Comparison of ENCODE assay signal across 1 cellular context in genomic region chr17:44788139-44788538, GRCh38.
TF ChIP-seq lines count a peak whose summit lies in the region.

No MANE protein-coding gene starts in this region.

TF ChIP-seq in IMR-90, 13 proteins besides CTCF, POLR2A, EP300 and RAD21:
- TF ChIP-seq RFX5 (IDR thresholded peaks at IDR 0.05; ENCODE audit: low read depth, low read length): no peak
- TF ChIP-seq FOS (IDR thresholded peaks at IDR 0.05; ENCODE audit: low read depth, low read length): no peak
- TF ChIP-seq CEBPB (IDR thresholded peaks at IDR 0.05; ENCODE audit: low read depth, low read length): no peak
- no peak for TF ChIP-seq USF2 (IDR thresholded peaks at IDR 0.05; ENCODE audit: low read depth, low read length)
- TF ChIP-seq MAZ (IDR thresholded peaks at IDR 0.05; ENCODE audit: borderline replicate concordance, low read depth, low read length): no peak
- no peak for TF ChIP-seq RCOR1 (IDR thresholded peaks at IDR 0.05; ENCODE audit: insufficient replicate concordance, low read length)
- no peak for TF ChIP-seq MXI1 (IDR thresholded peaks at IDR 0.05; ENCODE audit: borderline replicate concordance, low read depth, low read length)
- TF ChIP-seq CHD1 (IDR thresholded peaks at IDR 0.05; ENCODE audit: low read depth, low read length): no peak
- TF ChIP-seq ELK1 (IDR thresholded peaks at IDR 0.05; ENCODE audit: borderline replicate concordance, low read depth, low read length): no peak
- TF ChIP-seq NFE2L2 (IDR thresholded peaks at IDR 0.05; ENCODE audit: low read depth, low read length): no peak
- TF ChIP-seq BHLHE40 (IDR thresholded peaks at IDR 0.05; ENCODE audit: low read depth, low read length): no peak
- no peak for TF ChIP-seq SMC3 (IDR thresholded peaks at IDR 0.05; ENCODE audit: low read depth, low read length)
- TF ChIP-seq MAFK (IDR thresholded peaks at IDR 0.05; ENCODE audit: low read depth, low read length): no peak
TF ChIP-seq in IMR-90: peak in this region for 0.
